Comparison of ENCODE assay signal across 16 cellular contexts in genomic region chr5:1212271-1212670, GRCh38. TPM values are rescaled to one million over a fixed set of nuclear protein-coding genes. Genes with fewer than 3 reads are reported as not detected.
DNase-seq lines count a peak whose midpoint lies in the region; ATAC-seq and TF ChIP-seq lines count a peak whose summit lies in the region.
"Had no signal": no experiment of that assay in that cellular context is flagged by ENCODE, and none has a peak within 500 bp of the region (broad histone marks: within the 10 kb centered on the region; RNA-seq: fewer than 3 reads in every experiment).

No MANE protein-coding gene starts in this region.

- H3K9me3 ChIP-seq in mesenchymal stem cell (ENCODE audit: control insufficient read depth, low read length): peaks cover 8% of the 10 kb centered on the region

- no peak overlapping the region for H3K9ac ChIP-seq in mesenchymal stem cell (ENCODE audit: low read length)
- H3K9ac ChIP-seq: BLaER1 treated with 17β-estradiol and CSF1 and Interleukin-3, amounts not matched to agents 10 nM and 100 nM had no signal

- no peak overlapping the region for H4K8ac ChIP-seq in mesenchymal stem cell (ENCODE audit: low read length)

- no peak overlapping the region for H2BK120ac ChIP-seq in mesenchymal stem cell (ENCODE audit: low read depth, low read length)

- H3K4me2 ChIP-seq in mesenchymal stem cell (ENCODE audit: low read length, poor library complexity, severe bottlenecking): no peak overlapping the region
- H3K4me2 ChIP-seq: BLaER1 treated with 17β-estradiol and CSF1 and Interleukin-3, amounts not matched to agents 10 nM and 100 nM had no signal

- H3K27me3 ChIP-seq in mesenchymal stem cell (ENCODE audit: control insufficient read depth in 1 of 2, insufficient read depth in 1 of 2, low read length in 2 of 2): peaks cover 3 to 25% of the 10 kb centered on the region in 2 experiments

- no peak overlapping the region for H3K18ac ChIP-seq in mesenchymal stem cell (ENCODE audit: low read depth in 1 of 2, low read length in 2 of 2)

- peaks cover 8% of the 10 kb centered on the region for H3K9me3 Mint-ChIP-seq in chondrocyte (ENCODE audit: low read depth)

- H3K36me3 Mint-ChIP-seq in chondrocyte (ENCODE audit: low read depth): no peaks in the 10 kb centered on the region
- H3K36me3 Mint-ChIP-seq: CD4-positive, CD25-positive, alpha-beta regulatory T cell had no signal

- no peaks in the 10 kb centered on the region for H3K4me1 Mint-ChIP-seq in chondrocyte (ENCODE audit: low read depth)
- H3K4me1 Mint-ChIP-seq: CD4-positive, CD25-positive, alpha-beta regulatory T cell had no signal

- intact Hi-C loops in left cardiac atrium (cut with DNase I): no loop called here
- intact Hi-C loops in left ventricle myocardium superior (cut with micrococcal nuclease): no loop called here

- H2BK5ac ChIP-seq in mesenchymal stem cell (ENCODE audit: low read depth, low read length, poor library complexity, severe bottlenecking): no peak overlapping the region

- 91% methylated on average over 20 of the region's 20 CpGs for WGBS in mesenchymal stem cell

- TF ChIP-seq CTCF in chondrocyte (IDR thresholded peaks at IDR 0.05): no peak

- H4K91ac ChIP-seq in mesenchymal stem cell (ENCODE audit: low read length): no peak overlapping the region

- no peak for ATAC-seq in left cardiac atrium
- no peak for ATAC-seq in left ventricle myocardium superior
- no peak for ATAC-seq in GM21825 (IDR thresholded peaks at IDR 0.05; ENCODE audit: unreplicated experiment)

- no peaks in the 10 kb centered on the region for H3K36me3 ChIP-seq in mesenchymal stem cell (ENCODE audit: control insufficient read depth in 1 of 2, insufficient read depth in 2 of 2, low read depth in 1 of 2, low read length in 2 of 2)
- H3K36me3 ChIP-seq: BLaER1 treated with 17β-estradiol and CSF1 and Interleukin-3, amounts not matched to agents 10 nM and 100 nM had no signal

- H3K23ac ChIP-seq in mesenchymal stem cell (ENCODE audit: low read length in 2 of 2): no peak overlapping the region

- peaks cover 5% of the 10 kb centered on the region for H3K4me1 ChIP-seq in mesenchymal stem cell (ENCODE audit: control insufficient read depth, insufficient read depth, low read depth, low read length)

- no peak overlapping the region for H2AK5ac ChIP-seq in mesenchymal stem cell (ENCODE audit: low read length, severe bottlenecking)

- no peak overlapping the region for H3K4ac ChIP-seq in mesenchymal stem cell (ENCODE audit: low read depth in 1 of 2, low read length in 2 of 2)

- H3K4me3 ChIP-seq in mesenchymal stem cell (ENCODE audit: insufficient read depth in 1 of 2, low read depth in 1 of 2, low read length in 2 of 2): no peak overlapping the region
- H3K4me3 ChIP-seq: BLaER1 treated with 17β-estradiol and CSF1 and Interleukin-3, amounts not matched to agents 10 nM and 100 nM had no signal

- DNase-seq in left cardiac atrium: peak; percentile 7
- no peak for DNase-seq in left ventricle myocardium superior
- peak; percentile 91 for DNase-seq in chondrocyte (ENCODE audit: low spot score)
- DNase-seq in mesenchymal stem cell: no peak
- DNase-seq in Kasumi-1 (lab: John Stamatoyannopoulos, UW): no peak
- DNase-seq in NAMALWA (ENCODE audit: low spot score): no peak
- DNase-seq: ACHN; CD4-positive, CD25-positive, alpha-beta regulatory T cell; DMS53; GF-D8; HCEC 1CT; HFFc6 had no signal

- H3K27me3 Mint-ChIP-seq in chondrocyte (ENCODE audit: low read depth): peaks cover 14% of the 10 kb centered on the region

- no peak overlapping the region for H2BK12ac ChIP-seq in mesenchymal stem cell (ENCODE audit: low read length in 2 of 2)

- no peaks in the 10 kb centered on the region for H3K79me1 ChIP-seq in mesenchymal stem cell (replicated peaks; ENCODE audit: low read length, poor library complexity, severe bottlenecking)

- no peak overlapping the region for H3K27ac ChIP-seq in mesenchymal stem cell (ENCODE audit: low read length, poor library complexity, severe bottlenecking)
- H3K27ac ChIP-seq: BLaER1 treated with 17β-estradiol and CSF1 and Interleukin-3, amounts not matched to agents 10 nM and 100 nM had no signal

- no peak overlapping the region for H3K4me3 Mint-ChIP-seq in chondrocyte (ENCODE audit: unreplicated experiment)
- H3K4me3 Mint-ChIP-seq: CD4-positive, CD25-positive, alpha-beta regulatory T cell; HFFc6 had no signal

- peak overlapping the region; percentile 10 for H2AFZ ChIP-seq in mesenchymal stem cell (ENCODE audit: low read depth, low read length)

- H3K14ac ChIP-seq in mesenchymal stem cell (ENCODE audit: low read length in 2 of 2): no peak overlapping the region

- H2BK15ac ChIP-seq in mesenchymal stem cell (ENCODE audit: low read depth, poor library complexity, severe bottlenecking): no peak overlapping the region

- H3K27ac Mint-ChIP-seq in chondrocyte (ENCODE audit: unreplicated experiment): no peak overlapping the region
- H3K27ac Mint-ChIP-seq: CD4-positive, CD25-positive, alpha-beta regulatory T cell; HFFc6 had no signal

RNA-seq across cellular contexts. Expression of gene SLC6A19, which starts 10.9 kb away (rescaled TPM):
- total RNA-seq in left cardiac atrium (not detected), left ventricle myocardium superior (not detected), chondrocyte (not detected in 3 replicates)
- not detected for polyA plus RNA-seq in mesenchymal stem cell (2013, experiment 1 of 2)
- polyA plus RNA-seq in mesenchymal stem cell (2013, experiment 2 of 2): not detected
- total RNA-seq: A172; CD4-positive, CD25-positive, alpha-beta regulatory T cell; H4; HFFc6 had no signal
- polyA plus RNA-seq: CD4-positive, CD25-positive, alpha-beta regulatory T cell had no signal

RNA-seq across cellular contexts. Expression of gene SLC6A18, which starts 12.9 kb away (rescaled TPM):
- total RNA-seq in left cardiac atrium: not detected
- not detected for total RNA-seq in left ventricle myocardium superior
- total RNA-seq in chondrocyte: not detected in 3 replicates
- not detected for polyA plus RNA-seq in mesenchymal stem cell (2013, experiment 1 of 2)
- not detected for polyA plus RNA-seq in mesenchymal stem cell (2013, experiment 2 of 2)
- total RNA-seq: A172; CD4-positive, CD25-positive, alpha-beta regulatory T cell; H4; HFFc6 had no signal
- polyA plus RNA-seq: CD4-positive, CD25-positive, alpha-beta regulatory T cell had no signal

Comparison
In these comparisons a context has a peak if more than half of its experiments do, and no peak if none do; other contexts are left out.
1. DNase-seq: peak in left cardiac atrium (single experiment) and chondrocyte (single experiment); none in left ventricle myocardium superior (single experiment), mesenchymal stem cell (single experiment), Kasumi-1 (0 of 2) and NAMALWA (single experiment).